In the genomic region with DNA sequence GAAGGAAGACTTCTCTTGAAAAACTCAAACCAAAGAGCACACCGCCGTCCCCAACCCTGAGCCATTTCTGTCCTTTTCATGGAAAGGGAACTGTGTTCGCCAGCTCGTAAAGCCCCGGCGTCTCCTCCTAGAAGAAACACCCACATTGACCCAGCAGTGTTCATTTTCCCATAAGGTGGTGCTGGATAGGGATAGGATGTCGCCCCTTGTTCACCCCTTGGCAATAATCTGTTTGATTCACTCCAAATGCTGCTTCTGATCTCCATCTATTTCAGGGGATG, we compare ENCODE assay signal across 23 cellular contexts.
DNase-seq lines count a peak whose midpoint lies in the region; ATAC-seq and TF ChIP-seq lines count a peak whose summit lies in the region.
"Had no signal": no experiment of that assay in that cellular context is flagged by ENCODE, and none has a peak within 500 bp of the region (broad histone marks: within the 10 kb centered on the region; RNA-seq: fewer than 3 reads in every experiment).

No MANE protein-coding gene starts in this region.

- H3K27me3 ChIP-seq in mucosa of rectum (ENCODE audit: control insufficient read depth in 2 of 2, insufficient read depth in 2 of 2, low read length in 2 of 2) (no peaks in the 10 kb centered on the region), tibial artery (no peaks in the 10 kb centered on the region)
- H3K27me3 ChIP-seq: BLaER1, brain microvascular endothelial cell, gastroesophageal sphincter had no signal

- H3K4me1 ChIP-seq in mucosa of rectum (ENCODE audit: control insufficient read depth in 2 of 2, insufficient read depth in 2 of 2, low read length in 2 of 2) = peaks cover 0 to 7% of the 10 kb centered on the region in 2 donors
- H3K4me1 ChIP-seq in tibial artery = no peaks in the 10 kb centered on the region
- H3K4me1 ChIP-seq: BLaER1, Caco-2, gastroesophageal sphincter, left ventricle myocardium inferior had no signal

- no peaks in the 10 kb centered on the region for H3K9me3 ChIP-seq in mucosa of rectum (ENCODE audit: control insufficient read depth in 2 of 2, low read length in 2 of 2)
- H3K9me3 ChIP-seq in tibial artery = no peaks in the 10 kb centered on the region
- H3K9me3 ChIP-seq: BLaER1, Caco-2, gastroesophageal sphincter, left ventricle myocardium inferior had no signal

- H3K9ac ChIP-seq in mucosa of rectum (ENCODE audit: low read depth in 1 of 2, low read length in 2 of 2) = no peak overlapping the region
- H3K9ac ChIP-seq: BLaER1 had no signal

- H3K4me3 Mint-ChIP-seq in activated CD8-positive, alpha-beta T cell treated with anti-CD3 and anti-CD28 coated beads, Interleukin-2, amount 10 ng/mL, durations not matched to agents 7 days and 5 days = no peak overlapping the region
- H3K4me3 Mint-ChIP-seq: activated T-helper 17 cell treated with anti-CD3 and anti-CD28 coated beads, Interleukin-2, amount 50 U/mL, for 72 hours had no signal

- no peak overlapping the region for H3K4me3 ChIP-seq in mucosa of rectum (ENCODE audit: low read length in 2 of 2)
- H3K4me3 ChIP-seq in tibial artery = no peak overlapping the region
- H3K4me3 ChIP-seq: BLaER1, gastroesophageal sphincter, left ventricle myocardium inferior, skin epidermis had no signal

- peak; percentile 14 for ATAC-seq in GM21447 (IDR thresholded peaks at IDR 0.05; ENCODE audit: unreplicated experiment)
- no peak for ATAC-seq in activated CD8-positive, alpha-beta T cell treated with anti-CD3 and anti-CD28 coated beads, Interleukin-2, amount 10 ng/mL, durations not matched to agents 7 days and 5 days
- ATAC-seq: gastroesophageal sphincter, HepG2 had no signal

- H3K27ac ChIP-seq in mucosa of rectum (ENCODE audit: low read depth in 2 of 2, low read length in 2 of 2) (peak overlapping the region; percentile 72 to 78), tibial artery (no peak overlapping the region)
- H3K27ac ChIP-seq: BLaER1, brain microvascular endothelial cell, gastroesophageal sphincter, left ventricle myocardium inferior had no signal

- TF ChIP-seq CTCF in tibial artery (IDR thresholded peaks at IDR 0.05) = no peak

- H3K9me3 Mint-ChIP-seq in activated CD8-positive, alpha-beta T cell treated with anti-CD3 and anti-CD28 coated beads, Interleukin-2, amount 10 ng/mL, durations not matched to agents 7 days and 5 days (ENCODE audit: insufficient read depth) = no peaks in the 10 kb centered on the region

- no peaks in the 10 kb centered on the region for H3K36me3 ChIP-seq in mucosa of rectum (ENCODE audit: control insufficient read depth in 2 of 2, insufficient read depth in 2 of 2, low read length in 2 of 2)
- H3K36me3 ChIP-seq in tibial artery = no peaks in the 10 kb centered on the region
- H3K36me3 ChIP-seq: BLaER1, brain microvascular endothelial cell, gastroesophageal sphincter, left ventricle myocardium inferior had no signal

- H3K27ac Mint-ChIP-seq in activated CD8-positive, alpha-beta T cell treated with anti-CD3 and anti-CD28 coated beads, Interleukin-2, amount 10 ng/mL, durations not matched to agents 7 days and 5 days = peak overlapping the region; percentile 79
- H3K27ac Mint-ChIP-seq: activated T-helper 17 cell treated with anti-CD3 and anti-CD28 coated beads, Interleukin-2, amount 50 U/mL, for 72 hours had no signal

- POLR2A ChIA-PET in activated CD8-positive, alpha-beta T cell treated with anti-CD3 and anti-CD28 coated beads, Interleukin-2, amount 10 ng/mL, durations not matched to agents 7 days and 5 days (lab: Charles Lee) = interaction anchor here (1.1 to 1.4 kb wide), 4 partner anchors 11 to 122 kb away, joined by 4 to 6 read pairs (median 4); no protein-coding TSS in a partner anchor

- DNase-seq in activated T-cell treated with anti-CD3 and anti-CD28 coated beads, Interleukin-2, amount 50 U/mL, for 48 hours = peak; percentile 65 to 69
- DNase-seq in activated T-cell treated with anti-CD3 and anti-CD28 coated beads, Interleukin-2, amount 50 U/mL, for 1 hour = no peak
- no peak for DNase-seq in activated CD8-positive, alpha-beta T cell treated with anti-CD3 and anti-CD28 coated beads, Interleukin-2, amount 10 ng/mL, durations not matched to agents 7 days and 5 days
- DNase-seq in NCI-H69 (lab: John Stamatoyannopoulos, UW) = no peak
- no peak for DNase-seq in EL
- no peak for DNase-seq in tibial artery
- DNase-seq: activated CD8-positive, alpha-beta memory T cell treated with anti-CD3 and anti-CD28 coated beads for 24 hours; brain microvascular endothelial cell; GDM1; H7; Kasumi-1; left ventricle myocardium inferior; MV-4-11; RPMI8226; substantia nigra had no signal

- peaks cover 8% of the 10 kb centered on the region for H3K4me1 Mint-ChIP-seq in activated CD8-positive, alpha-beta T cell treated with anti-CD3 and anti-CD28 coated beads, Interleukin-2, amount 10 ng/mL, durations not matched to agents 7 days and 5 days (ENCODE audit: low read depth)

- H3K27me3 Mint-ChIP-seq in activated CD8-positive, alpha-beta T cell treated with anti-CD3 and anti-CD28 coated beads, Interleukin-2, amount 10 ng/mL, durations not matched to agents 7 days and 5 days (ENCODE audit: low read depth) = no peaks in the 10 kb centered on the region
- H3K27me3 Mint-ChIP-seq: activated T-helper 17 cell treated with anti-CD3 and anti-CD28 coated beads, Interleukin-2, amount 50 U/mL, for 72 hours had no signal

- no peaks in the 10 kb centered on the region for H3K36me3 Mint-ChIP-seq in activated CD8-positive, alpha-beta T cell treated with anti-CD3 and anti-CD28 coated beads, Interleukin-2, amount 10 ng/mL, durations not matched to agents 7 days and 5 days (ENCODE audit: low read depth)

- intact Hi-C loops in tibial artery (cut with DNase I; ENCODE audit: low total_unique reads) = no loop called here

- CTCF ChIA-PET in activated CD8-positive, alpha-beta T cell treated with anti-CD3 and anti-CD28 coated beads, Interleukin-2, amount 10 ng/mL, durations not matched to agents 7 days and 5 days (lab: Charles Lee) = interaction anchor here (1.2 to 2.2 kb wide), 3 partner anchors 8 to 72 kb away, joined by 3 to 12 read pairs (median 3); no protein-coding TSS in a partner anchor

Comparison
In these comparisons a context has a peak if more than half of its experiments do, and no peak if none do; other contexts are left out.
1. DNase-seq: peak in activated T-cell treated with anti-CD3 and anti-CD28 coated beads, Interleukin-2, amount 50 U/mL, for 48 hours (2 of 2); none in activated T-cell treated with anti-CD3 and anti-CD28 coated beads, Interleukin-2, amount 50 U/mL, for 1 hour (single experiment), activated CD8-positive, alpha-beta T cell treated with anti-CD3 and anti-CD28 coated beads, Interleukin-2, amount 10 ng/mL, durations not matched to agents 7 days and 5 days (single experiment), NCI-H69 (single experiment), EL (single experiment) and tibial artery (0 of 2).
2. H3K27ac ChIP-seq: peak in mucosa of rectum (2 of 2); none in tibial artery (0 of 2).